In the genomic region with DNA sequence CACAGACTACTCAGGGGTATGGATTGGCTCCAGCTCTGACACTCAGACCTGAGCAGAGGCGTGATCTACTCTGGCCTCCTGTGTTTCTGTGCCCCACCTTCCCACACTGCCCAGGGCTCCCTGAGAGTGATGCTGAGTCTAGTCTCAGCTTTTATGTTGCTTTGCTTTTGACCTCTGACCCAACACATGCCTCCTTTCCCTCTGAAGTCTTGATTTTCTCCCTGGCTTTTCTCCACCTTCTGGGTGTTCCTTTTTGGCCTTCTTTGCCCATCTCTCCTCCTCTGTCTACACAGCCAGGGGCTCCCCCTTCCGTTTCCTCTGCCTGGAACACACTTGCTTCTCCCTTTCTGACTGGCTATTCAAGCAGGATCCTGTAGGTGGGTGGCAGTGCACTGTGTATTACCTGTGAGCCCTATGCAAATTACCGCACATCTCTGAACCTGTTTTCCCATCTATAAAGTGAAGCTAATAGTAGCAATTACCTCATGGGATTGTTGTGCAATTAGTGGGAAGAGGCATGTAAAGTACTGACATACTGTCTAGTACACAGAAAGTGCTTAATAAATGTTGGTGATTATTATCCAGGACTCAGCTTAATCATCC, we compare ENCODE assay signal across 8 cellular contexts. TPM values are rescaled to one million over a fixed set of nuclear protein-coding genes. Genes with fewer than 3 reads are reported as not detected.
A peak's percentile ranks its signal among the peaks of the same experiment; 100 is the strongest.
DNase-seq lines count a peak whose midpoint lies in the region; ATAC-seq and TF ChIP-seq lines count a peak whose summit lies in the region.

No MANE protein-coding gene starts in this region.

- POLR2A ChIA-PET in CD8-positive, alpha-beta memory T cell (lab: Charles Lee): interaction anchor here (1.4 to 1.9 kb wide), 2 partner anchors 11 to 19 kb away, joined by 4 to 10 read pairs; partner anchors contain the start of gene LMNA

- peaks cover 22% of the 10 kb centered on the region for H3K4me1 ChIP-seq in CD8-positive, alpha-beta memory T cell (ENCODE audit: insufficient read depth, low read length)

- peak overlapping the region; percentile 93 to 100 (median 99) for H3K27ac Mint-ChIP-seq in CD8-positive, alpha-beta memory T cell
- H3K27ac Mint-ChIP-seq in IgD-negative memory B cell: peak overlapping the region; percentile 96 to 99 (median 98)

- H3K36me3 Mint-ChIP-seq in CD8-positive, alpha-beta memory T cell: no peaks in the 10 kb centered on the region
- H3K36me3 Mint-ChIP-seq in IgD-negative memory B cell: no peaks in the 10 kb centered on the region

- H3K27me3 Mint-ChIP-seq in CD8-positive, alpha-beta memory T cell: peaks cover 0 to 5% of the 10 kb centered on the region in 2 donors
- peaks cover 3% of the 10 kb centered on the region for H3K27me3 Mint-ChIP-seq in IgD-negative memory B cell

- no peaks in the 10 kb centered on the region for H3K36me3 ChIP-seq in CD8-positive, alpha-beta memory T cell (ENCODE audit: insufficient read depth, low read length)

- peak; percentile 19 for ATAC-seq in omental fat pad (ENCODE audit: low FRiP score)
- ATAC-seq in GM18907 (IDR thresholded peaks at IDR 0.05; ENCODE audit: unreplicated experiment): no peak

- H3K27ac ChIP-seq in CD8-positive, alpha-beta memory T cell (ENCODE audit: low read depth, low read length): peak overlapping the region; percentile 68
- H3K27ac ChIP-seq in cingulate gyrus (ENCODE audit: low read depth, low read length): peak overlapping the region; percentile 44

- no peak for TF ChIP-seq CTCF in omental fat pad (IDR thresholded peaks at IDR 0.05)

- no peaks in the 10 kb centered on the region for H3K9me3 ChIP-seq in CD8-positive, alpha-beta memory T cell (ENCODE audit: low read length)

- CTCF ChIA-PET in CD8-positive, alpha-beta memory T cell (lab: Charles Lee): interaction anchor here (1.0 to 22.4 kb wide), 15 partner anchors 11 to 147 kb away, joined by 3 to 702 read pairs (median 6); partner anchors contain the start of genes LMNA, MEX3A and PMF1

- no peaks in the 10 kb centered on the region for H3K27me3 ChIP-seq in CD8-positive, alpha-beta memory T cell (ENCODE audit: insufficient read depth, low read length, poor library complexity, severe bottlenecking)

- H3K4me1 Mint-ChIP-seq in CD8-positive, alpha-beta memory T cell: peaks cover 30 to 46% (median 37%) of the 10 kb centered on the region in 3 donors
- peaks cover 24 to 30% (median 27%) of the 10 kb centered on the region in 3 donors for H3K4me1 Mint-ChIP-seq in IgD-negative memory B cell

- peaks cover 0 to 3% (median 0%) of the 10 kb centered on the region in 5 donors for H3K9me3 Mint-ChIP-seq in CD8-positive, alpha-beta memory T cell
- no peaks in the 10 kb centered on the region for H3K9me3 Mint-ChIP-seq in IgD-negative memory B cell

- no peak overlapping the region for H3K4me3 ChIP-seq in CD8-positive, alpha-beta memory T cell (ENCODE audit: low read length)

- H3K4me3 Mint-ChIP-seq in CD8-positive, alpha-beta memory T cell: peak overlapping the region in 4 of 7 donors; percentile 23 to 91 (median 56)
- H3K4me3 Mint-ChIP-seq in IgD-negative memory B cell: peak overlapping the region in 2 of 4 donors; percentile 82 to 93

- DNase-seq in CD8-positive, alpha-beta memory T cell: no peak
- DNase-seq in omental fat pad (ENCODE audit: low spot score) (no peak), NCI-H2029 (lab: John Stamatoyannopoulos, UW) (no peak), occipital lobe (lab: John Stamatoyannopoulos, UW) (no peak), NCI-H2171 (lab: John Stamatoyannopoulos, UW) (no peak)

RNA-seq across cellular contexts. Expression of gene MEX3A, which starts 13.7 kb away (rescaled TPM):
- total RNA-seq in CD8-positive, alpha-beta memory T cell: 1 to 10 TPM in 1 of 2 experiments, under 1 TPM in 1; 0.24 to 1.0 TPM
- polyA plus RNA-seq in CD8-positive, alpha-beta memory T cell: not detected
- polyA plus RNA-seq in IgD-negative memory B cell: 0.05 TPM
- total RNA-seq in omental fat pad (under 1 TPM; 0.56 to 0.96 (median 0.66) TPM), occipital lobe (42.4 TPM)

RNA-seq across cellular contexts. Expression of gene LMNA, which starts 18.5 kb away (rescaled TPM):
- total RNA-seq in CD8-positive, alpha-beta memory T cell: 100 to 1,000 TPM; 325 to 335 TPM
- polyA plus RNA-seq in CD8-positive, alpha-beta memory T cell: 13.9 TPM
- 5.7 TPM for polyA plus RNA-seq in IgD-negative memory B cell
- total RNA-seq in omental fat pad (1,000 to 10,000 TPM in 1 of 4 donors, 100 to 1,000 TPM in 3; 288 to 1,820 (median 589) TPM), occipital lobe (18.1 TPM)

RNA-seq across cellular contexts. Expression of gene RAB25, which starts 35.0 kb away (rescaled TPM):
- total RNA-seq in CD8-positive, alpha-beta memory T cell: not detected
- 0.76 TPM for polyA plus RNA-seq in CD8-positive, alpha-beta memory T cell
- 2.9 TPM for polyA plus RNA-seq in IgD-negative memory B cell
- total RNA-seq in omental fat pad (under 1 TPM in 1 of 4 donors, not detected in 3; 0.84 TPM), occipital lobe (not detected)

RNA-seq across cellular contexts. Expression of gene LAMTOR2, which starts 41.4 kb away (rescaled TPM):
- total RNA-seq in CD8-positive, alpha-beta memory T cell: 10 to 100 TPM; 61.9 to 67.4 TPM
- polyA plus RNA-seq in CD8-positive, alpha-beta memory T cell: 134 TPM
- 159 TPM for polyA plus RNA-seq in IgD-negative memory B cell
- 10 to 100 TPM; 45.8 to 74.3 (median 65.0) TPM for total RNA-seq in omental fat pad
- total RNA-seq in occipital lobe: 30.7 TPM

RNA-seq across cellular contexts. Expression of gene UBQLN4, which starts 42.4 kb away (rescaled TPM):
- total RNA-seq in CD8-positive, alpha-beta memory T cell: 10 to 100 TPM; 59.4 to 61.9 TPM
- 15.6 TPM for polyA plus RNA-seq in CD8-positive, alpha-beta memory T cell
- 7.6 TPM for polyA plus RNA-seq in IgD-negative memory B cell
- total RNA-seq in omental fat pad (10 to 100 TPM; 16.2 to 24.5 (median 18.6) TPM), occipital lobe (25.9 TPM)

Comparison
In these comparisons a context has a peak if more than half of its experiments do, and no peak if none do; other contexts are left out.
1. RNA of gene MEX3A, which starts 13.7 kb away (total RNA-seq): 42.4 TPM in occipital lobe (single experiment); 0.24 to 1.0 TPM in CD8-positive, alpha-beta memory T cell and 0.56 to 0.96 TPM in omental fat pad; every median in the first group is over 10 times any median in the second.
2. RNA of gene LMNA, which starts 18.5 kb away (total RNA-seq): 288 to 1,820 TPM in omental fat pad and 325 to 335 TPM in CD8-positive, alpha-beta memory T cell; 18.1 TPM in occipital lobe (single experiment); every median in the first group is over 10 times any median in the second.